Comparison of ENCODE assay signal across 1 cellular context in genomic region chr4:6041794-6042193, GRCh38.
TF ChIP-seq lines count a peak whose summit lies in the region.

No MANE protein-coding gene starts in this region.

TF ChIP-seq in GM12878, 131 proteins besides CTCF, POLR2A, EP300 and RAD21 (continued from another document):
- TF ChIP-seq, protein P1, sequence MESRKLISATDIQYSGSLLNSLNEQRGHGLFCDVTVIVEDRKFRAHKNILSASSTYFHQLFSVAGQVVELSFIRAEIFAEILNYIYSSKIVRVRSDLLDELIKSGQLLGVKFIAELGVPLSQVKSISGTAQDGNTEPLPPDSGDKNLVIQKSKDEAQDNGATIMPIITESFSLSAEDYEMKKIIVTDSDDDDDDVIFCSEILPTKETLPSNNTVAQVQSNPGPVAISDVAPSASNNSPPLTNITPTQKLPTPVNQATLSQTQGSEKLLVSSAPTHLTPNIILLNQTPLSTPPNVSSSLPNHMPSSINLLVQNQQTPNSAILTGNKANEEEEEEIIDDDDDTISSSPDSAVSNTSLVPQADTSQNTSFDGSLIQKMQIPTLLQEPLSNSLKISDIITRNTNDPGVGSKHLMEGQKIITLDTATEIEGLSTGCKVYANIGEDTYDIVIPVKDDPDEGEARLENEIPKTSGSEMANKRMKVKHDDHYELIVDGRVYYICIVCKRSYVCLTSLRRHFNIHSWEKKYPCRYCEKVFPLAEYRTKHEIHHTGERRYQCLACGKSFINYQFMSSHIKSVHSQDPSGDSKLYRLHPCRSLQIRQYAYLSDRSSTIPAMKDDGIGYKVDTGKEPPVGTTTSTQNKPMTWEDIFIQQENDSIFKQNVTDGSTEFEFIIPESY (IDR thresholded peaks at IDR 0.05): no peak
- TF ChIP-seq IRF5 (IDR thresholded peaks at IDR 0.05; ENCODE audit: borderline replicate concordance) (no peak), SP1 (IDR thresholded peaks at IDR 0.05; ENCODE audit: low read depth, low read length) (no peak), USF1 (IDR thresholded peaks at IDR 0.05; ENCODE audit: borderline replicate concordance, extremely low read length, insufficient read depth, low read depth, low read length) (no peak), ZZZ3 (IDR thresholded peaks at IDR 0.05; ENCODE audit: control insufficient read depth, insufficient read length, low read depth) (no peak), MEF2B (IDR thresholded peaks at IDR 0.05; ENCODE audit: partially characterized antibody, poor library complexity, severe bottlenecking) (no peak), RAD51 (IDR thresholded peaks at IDR 0.05) (no peak), MXI1 (IDR thresholded peaks at IDR 0.05; ENCODE audit: low read depth, low read length) (no peak), HDAC2 (IDR thresholded peaks at IDR 0.05) (no peak), POLR2AphosphoS5 (IDR thresholded peaks at IDR 0.05; ENCODE audit: low read length) (no peak), SUZ12 (IDR thresholded peaks at IDR 0.05; ENCODE audit: unreplicated experiment) (no peak)
- TF ChIP-seq, protein P2, sequence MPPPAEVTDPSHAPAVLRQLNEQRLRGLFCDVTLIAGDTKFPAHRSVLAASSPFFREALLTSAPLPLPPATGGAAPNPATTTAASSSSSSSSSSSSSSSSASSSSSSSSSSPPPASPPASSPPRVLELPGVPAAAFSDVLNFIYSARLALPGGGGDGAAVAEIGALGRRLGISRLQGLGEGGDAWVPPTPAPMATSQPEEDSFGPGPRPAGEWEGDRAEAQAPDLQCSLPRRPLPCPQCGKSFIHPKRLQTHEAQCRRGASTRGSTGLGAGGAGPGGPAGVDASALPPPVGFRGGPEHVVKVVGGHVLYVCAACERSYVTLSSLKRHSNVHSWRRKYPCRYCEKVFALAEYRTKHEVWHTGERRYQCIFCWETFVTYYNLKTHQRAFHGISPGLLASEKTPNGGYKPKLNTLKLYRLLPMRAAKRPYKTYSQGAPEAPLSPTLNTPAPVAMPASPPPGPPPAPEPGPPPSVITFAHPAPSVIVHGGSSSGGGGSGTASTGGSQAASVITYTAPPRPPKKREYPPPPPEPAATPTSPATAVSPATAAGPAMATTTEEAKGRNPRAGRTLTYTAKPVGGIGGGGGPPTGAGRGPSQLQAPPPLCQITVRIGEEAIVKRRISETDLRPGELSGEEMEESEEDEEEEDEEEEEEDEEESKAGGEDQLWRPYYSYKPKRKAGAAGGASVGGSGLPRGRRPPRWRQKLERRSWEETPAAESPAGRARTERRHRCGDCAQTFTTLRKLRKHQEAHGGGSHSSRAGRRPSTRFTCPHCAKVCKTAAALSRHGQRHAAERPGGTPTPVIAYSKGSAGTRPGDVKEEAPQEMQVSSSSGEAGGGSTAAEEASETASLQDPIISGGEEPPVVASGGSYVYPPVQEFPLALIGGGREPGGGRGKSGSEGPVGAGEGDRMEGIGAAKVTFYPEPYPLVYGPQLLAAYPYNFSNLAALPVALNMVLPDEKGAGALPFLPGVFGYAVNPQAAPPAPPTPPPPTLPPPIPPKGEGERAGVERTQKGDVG (CRISPR knock-in tag; IDR thresholded peaks at IDR 0.05): no peak
- TF ChIP-seq, protein P3, sequence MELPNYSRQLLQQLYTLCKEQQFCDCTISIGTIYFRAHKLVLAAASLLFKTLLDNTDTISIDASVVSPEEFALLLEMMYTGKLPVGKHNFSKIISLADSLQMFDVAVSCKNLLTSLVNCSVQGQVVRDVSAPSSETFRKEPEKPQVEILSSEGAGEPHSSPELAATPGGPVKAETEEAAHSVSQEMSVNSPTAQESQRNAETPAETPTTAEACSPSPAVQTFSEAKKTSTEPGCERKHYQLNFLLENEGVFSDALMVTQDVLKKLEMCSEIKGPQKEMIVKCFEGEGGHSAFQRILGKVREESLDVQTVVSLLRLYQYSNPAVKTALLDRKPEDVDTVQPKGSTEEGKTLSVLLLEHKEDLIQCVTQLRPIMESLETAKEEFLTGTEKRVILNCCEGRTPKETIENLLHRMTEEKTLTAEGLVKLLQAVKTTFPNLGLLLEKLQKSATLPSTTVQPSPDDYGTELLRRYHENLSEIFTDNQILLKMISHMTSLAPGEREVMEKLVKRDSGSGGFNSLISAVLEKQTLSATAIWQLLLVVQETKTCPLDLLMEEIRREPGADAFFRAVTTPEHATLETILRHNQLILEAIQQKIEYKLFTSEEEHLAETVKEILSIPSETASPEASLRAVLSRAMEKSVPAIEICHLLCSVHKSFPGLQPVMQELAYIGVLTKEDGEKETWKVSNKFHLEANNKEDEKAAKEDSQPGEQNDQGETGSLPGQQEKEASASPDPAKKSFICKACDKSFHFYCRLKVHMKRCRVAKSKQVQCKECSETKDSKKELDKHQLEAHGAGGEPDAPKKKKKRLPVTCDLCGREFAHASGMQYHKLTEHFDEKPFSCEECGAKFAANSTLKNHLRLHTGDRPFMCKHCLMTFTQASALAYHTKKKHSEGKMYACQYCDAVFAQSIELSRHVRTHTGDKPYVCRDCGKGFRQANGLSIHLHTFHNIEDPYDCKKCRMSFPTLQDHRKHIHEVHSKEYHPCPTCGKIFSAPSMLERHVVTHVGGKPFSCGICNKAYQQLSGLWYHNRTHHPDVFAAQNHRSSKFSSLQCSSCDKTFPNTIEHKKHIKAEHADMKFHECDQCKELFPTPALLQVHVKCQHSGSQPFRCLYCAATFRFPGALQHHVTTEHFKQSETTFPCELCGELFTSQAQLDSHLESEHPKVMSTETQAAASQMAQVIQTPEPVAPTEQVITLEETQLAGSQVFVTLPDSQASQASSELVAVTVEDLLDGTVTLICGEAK (IDR thresholded peaks at IDR 0.05; ENCODE audit: borderline replicate concordance): no peak
